ENCODE assay signal across 8 cellular contexts in the genomic region with DNA sequence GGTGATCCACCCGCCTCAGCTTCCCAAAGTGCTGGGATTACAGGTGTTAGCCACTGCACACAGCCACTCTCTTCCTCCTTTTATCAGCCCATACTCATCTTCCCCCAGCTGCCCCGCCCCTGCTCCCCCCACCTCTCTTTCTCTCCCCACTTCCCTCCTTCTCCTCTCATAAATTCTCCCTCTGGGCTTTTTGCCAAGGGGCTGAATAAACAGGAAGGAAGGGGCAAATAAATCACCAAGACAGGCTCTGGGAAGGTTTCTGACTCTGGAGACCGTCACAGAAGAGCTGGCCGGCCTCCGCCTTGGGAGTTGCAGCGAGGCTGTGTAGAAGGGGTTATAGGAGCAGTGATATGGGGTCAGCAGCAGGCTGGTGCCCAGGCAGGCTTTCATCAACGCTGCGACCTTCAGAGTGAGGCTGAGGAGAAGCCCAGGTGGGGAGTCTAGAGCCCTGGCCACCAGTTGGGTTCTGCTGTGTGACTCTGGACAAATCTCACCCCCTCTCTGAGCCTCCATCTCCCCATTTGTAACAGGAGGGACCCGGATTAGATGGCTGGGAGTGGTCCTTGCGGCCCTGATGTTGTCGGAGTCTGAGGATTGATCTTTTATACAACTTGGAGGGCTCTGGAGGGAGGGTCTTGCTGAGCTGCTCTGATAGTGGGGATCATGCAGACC.
DNase-seq lines count a peak whose midpoint lies in the region; ATAC-seq, FAIRE-seq and TF ChIP-seq lines count a peak whose summit lies in the region.

No MANE protein-coding gene starts in this region.

- H3K36me3 ChIP-seq in upper lobe of right lung, result no peaks in the 10 kb centered on the region

- H3K4me1 Mint-ChIP-seq in osteocyte (ENCODE audit: unreplicated experiment), result peaks cover 14% of the 10 kb centered on the region

- no peak for FAIRE-seq in GM19239 (lab: Jason Lieb, UNC)

- TF ChIP-seq CTCF in LNCaP clone FGC (IDR thresholded peaks at IDR 0.05; ENCODE audit: control insufficient read depth, extremely low read depth, insufficient read depth) (no peak), upper lobe of right lung (IDR thresholded peaks at IDR 0.05) (no peak), osteocyte (IDR thresholded peaks at IDR 0.05) (no peak)

- DNase-seq in AG08395 (ENCODE audit: low spot score), result peak; percentile 70
- peak; percentile 87 for DNase-seq in LNCaP clone FGC (ENCODE audit: low read depth)
- DNase-seq in SHP77 (lab: John Stamatoyannopoulos, UW), result peak; percentile 92 to 95
- peak; percentile 62 for DNase-seq in left ventricle myocardium superior
- no peak for DNase-seq in upper lobe of right lung
- DNase-seq in GM19239 (ENCODE audit: insufficient read length, low spot score), result no peak
- no peak for DNase-seq in osteocyte (ENCODE audit: extremely low spot score, unreplicated experiment)

- H3K27ac Mint-ChIP-seq in osteocyte (ENCODE audit: unreplicated experiment), result no peak overlapping the region

- no peak overlapping the region for H3K4me3 ChIP-seq in LNCaP clone FGC (ENCODE audit: low read depth, low read length)
- H3K4me3 ChIP-seq in upper lobe of right lung, result no peak overlapping the region

- ATAC-seq in left ventricle myocardium superior (peak; percentile 68), upper lobe of right lung (peak; percentile 50), GM19035 (IDR thresholded peaks at IDR 0.05; ENCODE audit: unreplicated experiment) (no peak)

- peaks cover 24% of the 10 kb centered on the region for H3K4me1 ChIP-seq in upper lobe of right lung

- H3K4me3 Mint-ChIP-seq in osteocyte (ENCODE audit: unreplicated experiment), result no peak overlapping the region

- no peaks in the 10 kb centered on the region for H3K9me3 Mint-ChIP-seq in osteocyte (ENCODE audit: unreplicated experiment)

- intact Hi-C loops in left ventricle myocardium superior (cut with micrococcal nuclease) (no loop called here), upper lobe of right lung (cut with DNase I) (no loop called here)

- H3K27ac ChIP-seq in upper lobe of right lung, result peak overlapping the region; percentile 55

- no peaks in the 10 kb centered on the region for H3K9me3 ChIP-seq in upper lobe of right lung

- H3K27me3 ChIP-seq in upper lobe of right lung, result no peaks in the 10 kb centered on the region

- H3K27me3 Mint-ChIP-seq in osteocyte (ENCODE audit: unreplicated experiment), result peaks cover 5% of the 10 kb centered on the region

- no peaks in the 10 kb centered on the region for H3K36me3 Mint-ChIP-seq in osteocyte (ENCODE audit: unreplicated experiment)

Comparison
In these comparisons a context has a peak if more than half of its experiments do, and no peak if none do; other contexts are left out.
1. DNase-seq: peak in AG08395 (single experiment), LNCaP clone FGC (single experiment), SHP77 (2 of 2) and left ventricle myocardium superior (single experiment); none in upper lobe of right lung (single experiment), GM19239 (single experiment) and osteocyte (single experiment).